Comparison of ENCODE assay signal across 8 cellular contexts in genomic region chr16:4675864-4676786, GRCh38. TPM values are rescaled to one million over a fixed set of nuclear protein-coding genes. Genes with fewer than 3 reads are reported as not detected.
DNase-seq lines count a peak whose midpoint lies in the region; TF ChIP-seq lines count a peak whose summit lies in the region.

No MANE protein-coding gene starts in this region.

- no peaks in the 10 kb centered on the region for H3K27me3 ChIP-seq in vagina

- peaks cover 0 to 18% of the 10 kb centered on the region in 2 donors for H3K36me3 ChIP-seq in vagina

- H3K4me3 ChIP-seq in vagina: no peak overlapping the region

- TF ChIP-seq POLR2A in vagina (IDR thresholded peaks at IDR 0.05): no peak

- peak; percentile 70 for DNase-seq in NK-92 treated with Interleukin-12 subunit alpha and Interleukin-12 subunit beta, amount 100 ng/mL, for 24 hours (lab: John Stamatoyannopoulos, UW)
- peak; percentile 45 for DNase-seq in activated CD8-positive, alpha-beta memory T cell treated with anti-CD3 and anti-CD28 coated beads, Interleukin-2, amount 50 U/mL, for 24 hours (ENCODE audit: extremely low read depth)
- DNase-seq in iPS-NIHi7 (ENCODE audit: extremely low spot score) (peak; percentile 46), NCI-H526 treated with DMSO at 0.1 percent for 48 hours (lab: John Stamatoyannopoulos, UW) (no peak), NCI-H345 treated with DMSO at 0.1 percent for 48 hours (lab: John Stamatoyannopoulos, UW; ENCODE audit: unreplicated experiment) (no peak), vagina (ENCODE audit: extremely low spot score in 2 of 2) (no peak), NCI-H2227 treated with DMSO at 0.1 percent for 48 hours (lab: John Stamatoyannopoulos, UW) (no peak)
- peak; percentile 38 for DNase-seq in stimulated activated CD8-positive, alpha-beta memory T cell treated with anti-CD3 and anti-CD28 coated beads, Interleukin-4, amount 100 ng/mL, for 24 hours (ENCODE audit: low read depth)

- no peaks in the 10 kb centered on the region for H3K9me3 ChIP-seq in vagina

- no peak overlapping the region for H3K27ac ChIP-seq in vagina

- peaks cover 22% of the 10 kb centered on the region for H3K4me1 ChIP-seq in vagina

- intact Hi-C loops in vagina (cut with DNase I): no loop called here

- TF ChIP-seq CTCF in vagina (IDR thresholded peaks at IDR 0.05): no peak

RNA-seq across cellular contexts. Expression of gene NUDT16L1, which starts 17.2 kb away (rescaled TPM):
- 28.5 TPM for total RNA-seq in vagina

RNA-seq across cellular contexts. Expression of gene MGRN1, which starts 51.5 kb away (rescaled TPM):
- 40.8 TPM for total RNA-seq in vagina

RNA-seq across cellular contexts. Expression of gene ANKS3, which starts 57.9 kb away (rescaled TPM):
- total RNA-seq in vagina: 25.3 TPM

RNA-seq across cellular contexts. Expression of gene DNAAF8, which starts 58.2 kb away (rescaled TPM):
- total RNA-seq in vagina: not detected

Comparison
In these comparisons a context has a peak if more than half of its experiments do, and no peak if none do; other contexts are left out.
1. DNase-seq: peak in NK-92 treated with Interleukin-12 subunit alpha and Interleukin-12 subunit beta, amount 100 ng/mL, for 24 hours (single experiment), activated CD8-positive, alpha-beta memory T cell treated with anti-CD3 and anti-CD28 coated beads, Interleukin-2, amount 50 U/mL, for 24 hours (single experiment), iPS-NIHi7 (single experiment) and stimulated activated CD8-positive, alpha-beta memory T cell treated with anti-CD3 and anti-CD28 coated beads, Interleukin-4, amount 100 ng/mL, for 24 hours (single experiment); none in NCI-H526 treated with DMSO at 0.1 percent for 48 hours (single experiment), NCI-H345 treated with DMSO at 0.1 percent for 48 hours (single experiment), vagina (0 of 2) and NCI-H2227 treated with DMSO at 0.1 percent for 48 hours (single experiment).